In the genomic region with DNA sequence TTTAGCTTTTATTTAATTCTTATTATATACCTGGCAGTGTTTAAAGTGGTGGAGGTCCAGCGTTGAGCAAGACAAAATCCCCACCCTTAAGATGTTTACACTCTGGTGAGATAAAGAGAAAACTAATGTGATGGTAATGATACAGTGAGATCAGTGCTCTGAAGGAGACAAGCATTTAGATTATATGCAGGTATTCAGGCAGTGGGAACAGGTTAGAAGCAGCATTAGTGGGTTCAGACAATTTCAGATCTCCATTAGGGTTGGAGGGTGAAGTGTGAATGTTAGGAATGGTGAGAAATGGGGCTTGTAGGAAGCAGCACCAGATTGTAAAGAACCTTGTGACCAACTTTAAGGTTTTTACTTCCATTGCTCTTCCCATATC, we compare ENCODE assay signal across 1 cellular context.
TF ChIP-seq lines count a peak whose summit lies in the region.

No MANE protein-coding gene starts in this region.

TF ChIP-seq in H1, 55 proteins besides CTCF, POLR2A, EP300 and RAD21:
- TF ChIP-seq CHD2 (IDR thresholded peaks at IDR 0.05; ENCODE audit: low read length) (no peak), TEAD4 (IDR thresholded peaks at IDR 0.05; ENCODE audit: low read depth, low read length) (peak; percentile 67; the same call in 1 of the 2 replicates), SIRT6 (IDR thresholded peaks at IDR 0.05; ENCODE audit: low read length) (no peak), RNF2 (IDR thresholded peaks at IDR 0.05; ENCODE audit: borderline replicate concordance, low read depth, low read length, missing control alignments, poor library complexity, severe bottlenecking) (no peak)
- TF ChIP-seq, protein P1, sequence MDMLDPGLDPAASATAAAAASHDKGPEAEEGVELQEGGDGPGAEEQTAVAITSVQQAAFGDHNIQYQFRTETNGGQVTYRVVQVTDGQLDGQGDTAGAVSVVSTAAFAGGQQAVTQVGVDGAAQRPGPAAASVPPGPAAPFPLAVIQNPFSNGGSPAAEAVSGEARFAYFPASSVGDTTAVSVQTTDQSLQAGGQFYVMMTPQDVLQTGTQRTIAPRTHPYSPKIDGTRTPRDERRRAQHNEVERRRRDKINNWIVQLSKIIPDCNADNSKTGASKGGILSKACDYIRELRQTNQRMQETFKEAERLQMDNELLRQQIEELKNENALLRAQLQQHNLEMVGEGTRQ (IDR thresholded peaks at IDR 0.05; ENCODE audit: low read length), result no peak
